1 cellular context compared by ENCODE assay signal in the genomic region with DNA sequence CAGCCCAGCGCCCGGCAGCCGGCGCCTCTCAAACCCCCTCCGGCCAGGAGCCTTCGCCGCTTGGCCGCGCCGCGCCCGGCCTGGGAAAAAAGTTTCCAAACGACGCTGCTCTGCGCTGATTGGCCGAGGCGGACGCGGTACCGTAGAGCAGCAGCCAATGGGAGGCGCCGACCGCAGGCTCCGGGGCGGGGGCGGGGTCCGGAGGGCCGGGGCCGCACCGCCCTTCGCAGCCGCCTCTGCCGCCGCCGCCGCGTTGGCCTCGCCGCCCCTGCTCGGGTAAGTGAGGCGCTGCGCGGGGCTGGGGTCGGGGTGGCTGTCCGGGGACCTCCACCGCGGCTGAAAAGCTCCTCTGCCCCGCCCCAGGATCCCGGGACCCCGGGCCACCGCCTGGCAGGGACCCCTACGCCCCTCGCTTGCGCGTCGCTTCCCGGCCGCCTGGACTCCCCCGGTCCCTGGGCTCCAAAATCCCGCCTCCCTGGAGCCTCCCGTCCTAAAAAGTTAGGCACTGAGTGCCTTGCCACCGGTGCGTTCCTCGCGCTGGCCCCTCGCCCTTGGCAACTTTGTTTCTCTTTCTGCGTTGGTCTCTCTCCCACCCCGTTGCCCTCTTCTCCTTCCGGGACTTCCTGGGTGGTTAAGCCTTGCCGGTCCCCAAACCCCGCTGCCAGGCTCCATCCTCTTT.
TF ChIP-seq lines count a peak whose summit lies in the region.

A gene with protein sequence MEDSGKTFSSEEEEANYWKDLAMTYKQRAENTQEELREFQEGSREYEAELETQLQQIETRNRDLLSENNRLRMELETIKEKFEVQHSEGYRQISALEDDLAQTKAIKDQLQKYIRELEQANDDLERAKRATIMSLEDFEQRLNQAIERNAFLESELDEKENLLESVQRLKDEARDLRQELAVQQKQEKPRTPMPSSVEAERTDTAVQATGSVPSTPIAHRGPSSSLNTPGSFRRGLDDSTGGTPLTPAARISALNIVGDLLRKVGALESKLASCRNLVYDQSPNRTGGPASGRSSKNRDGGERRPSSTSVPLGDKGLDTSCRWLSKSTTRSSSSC (plus strand): TSS at position 227 of the 679 bp plus-strand sequence. CDS start 14,534 bp downstream, outside the sequence.

TF ChIP-seq in K562, 482 proteins besides CTCF, POLR2A, EP300 and RAD21 (continued from another document and continues in another):
- peak; percentile 37; the same call in 1 of the 2 replicates for TF ChIP-seq CGGBP1 (CRISPR knock-in tag; IDR thresholded peaks at IDR 0.05)
- peak; percentile 85 for TF ChIP-seq ZBTB7A (IDR thresholded peaks at IDR 0.05; ENCODE audit: borderline replicate concordance, control insufficient read depth, low read depth, low read length)
- TF ChIP-seq KAT7 (CRISPR knock-in tag; IDR thresholded peaks at IDR 0.05; ENCODE audit: borderline replicate concordance) = peak; percentile 53; the same call in 1 of the 2 replicates
- TF ChIP-seq CREB1 (IDR thresholded peaks at IDR 0.05) = no peak
- TF ChIP-seq CREB1 (CRISPR knock-in tag; IDR thresholded peaks at IDR 0.05) = peak; percentile 32; the same call in 1 of the 2 replicates
- no peak for TF ChIP-seq MAFK (IDR thresholded peaks at IDR 0.05; ENCODE audit: low read length)
- 0 out of 4 replicates have a peak, but pooled peaks have one; percentile 37 to 54 for TF ChIP-seq NONO (IDR thresholded peaks at IDR 0.05; ENCODE audit: low read depth in 2 of 2, low read length in 1 of 2)
- peak; percentile 80 for TF ChIP-seq CTBP1 (IDR thresholded peaks at IDR 0.05; ENCODE audit: borderline replicate concordance)
- peak; percentile 40; the same call in 1 of the 2 replicates for TF ChIP-seq EP400 (IDR thresholded peaks at IDR 0.05)
- TF ChIP-seq, protein P1, sequence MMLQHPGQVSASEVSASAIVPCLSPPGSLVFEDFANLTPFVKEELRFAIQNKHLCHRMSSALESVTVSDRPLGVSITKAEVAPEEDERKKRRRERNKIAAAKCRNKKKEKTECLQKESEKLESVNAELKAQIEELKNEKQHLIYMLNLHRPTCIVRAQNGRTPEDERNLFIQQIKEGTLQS (IDR thresholded peaks at IDR 0.05) = no peak
- TF ChIP-seq, protein P1 (CRISPR knock-in tag; conservative IDR thresholded peaks at IDR 0.05) = no peak
- no peak for TF ChIP-seq ILK (tag; IDR thresholded peaks at IDR 0.05; ENCODE audit: borderline replicate concordance, low read depth)
- TF ChIP-seq HNRNPUL1 (IDR thresholded peaks at IDR 0.05; ENCODE audit: low read length) = no peak
- TF ChIP-seq ZNF395 (CRISPR knock-in tag; IDR thresholded peaks at IDR 0.05) = 0 out of 2 replicates have a peak, but pooled peaks have one; percentile 35
- peak in 1 of 3 experiments; percentile 76; a peak in 2 of 6 replicates for TF ChIP-seq ZBTB11 (CRISPR knock-in tag; IDR thresholded peaks at IDR 0.05)
- TF ChIP-seq ZNF561 (CRISPR knock-in tag; conservative IDR thresholded peaks at IDR 0.05) = no peak
- TF ChIP-seq SIRT6 (IDR thresholded peaks at IDR 0.05; ENCODE audit: low read depth, low read length) = no peak
- TF ChIP-seq RBBP5 (IDR thresholded peaks at IDR 0.05; ENCODE audit: borderline replicate concordance, insufficient read depth, low read length, poor library complexity, severe bottlenecking) = peak; percentile 56
- TF ChIP-seq HDAC8 (tag; IDR thresholded peaks at IDR 0.05) = no peak
- no peak for TF ChIP-seq THRB (CRISPR knock-in tag; conservative IDR thresholded peaks at IDR 0.05)
- TF ChIP-seq, protein P2, sequence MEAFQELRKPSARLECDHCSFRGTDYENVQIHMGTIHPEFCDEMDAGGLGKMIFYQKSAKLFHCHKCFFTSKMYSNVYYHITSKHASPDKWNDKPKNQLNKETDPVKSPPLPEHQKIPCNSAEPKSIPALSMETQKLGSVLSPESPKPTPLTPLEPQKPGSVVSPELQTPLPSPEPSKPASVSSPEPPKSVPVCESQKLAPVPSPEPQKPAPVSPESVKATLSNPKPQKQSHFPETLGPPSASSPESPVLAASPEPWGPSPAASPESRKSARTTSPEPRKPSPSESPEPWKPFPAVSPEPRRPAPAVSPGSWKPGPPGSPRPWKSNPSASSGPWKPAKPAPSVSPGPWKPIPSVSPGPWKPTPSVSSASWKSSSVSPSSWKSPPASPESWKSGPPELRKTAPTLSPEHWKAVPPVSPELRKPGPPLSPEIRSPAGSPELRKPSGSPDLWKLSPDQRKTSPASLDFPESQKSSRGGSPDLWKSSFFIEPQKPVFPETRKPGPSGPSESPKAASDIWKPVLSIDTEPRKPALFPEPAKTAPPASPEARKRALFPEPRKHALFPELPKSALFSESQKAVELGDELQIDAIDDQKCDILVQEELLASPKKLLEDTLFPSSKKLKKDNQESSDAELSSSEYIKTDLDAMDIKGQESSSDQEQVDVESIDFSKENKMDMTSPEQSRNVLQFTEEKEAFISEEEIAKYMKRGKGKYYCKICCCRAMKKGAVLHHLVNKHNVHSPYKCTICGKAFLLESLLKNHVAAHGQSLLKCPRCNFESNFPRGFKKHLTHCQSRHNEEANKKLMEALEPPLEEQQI (IDR thresholded peaks at IDR 0.05) = no peak
- TF ChIP-seq, protein P3, sequence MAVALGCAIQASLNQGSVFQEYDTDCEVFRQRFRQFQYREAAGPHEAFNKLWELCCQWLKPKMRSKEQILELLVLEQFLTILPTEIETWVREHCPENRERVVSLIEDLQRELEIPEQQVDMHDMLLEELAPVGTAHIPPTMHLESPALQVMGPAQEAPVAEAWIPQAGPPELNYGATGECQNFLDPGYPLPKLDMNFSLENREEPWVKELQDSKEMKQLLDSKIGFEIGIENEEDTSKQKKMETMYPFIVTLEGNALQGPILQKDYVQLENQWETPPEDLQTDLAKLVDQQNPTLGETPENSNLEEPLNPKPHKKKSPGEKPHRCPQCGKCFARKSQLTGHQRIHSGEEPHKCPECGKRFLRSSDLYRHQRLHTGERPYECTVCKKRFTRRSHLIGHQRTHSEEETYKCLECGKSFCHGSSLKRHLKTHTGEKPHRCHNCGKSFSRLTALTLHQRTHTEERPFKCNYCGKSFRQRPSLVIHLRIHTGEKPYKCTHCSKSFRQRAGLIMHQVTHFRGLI (CRISPR knock-in tag; IDR thresholded peaks at IDR 0.05) = no peak
- no peak for TF ChIP-seq GABPA (tag; conservative IDR thresholded peaks at IDR 0.05; ENCODE audit: low read depth)
- TF ChIP-seq NBN (IDR thresholded peaks at IDR 0.05; ENCODE audit: low read depth) = no peak
- TF ChIP-seq LCOR (CRISPR knock-in tag; IDR thresholded peaks at IDR 0.05) = peak; percentile 44; the same call in 1 of the 2 replicates
- TF ChIP-seq ZFP1 (CRISPR knock-in tag; IDR thresholded peaks at IDR 0.05) = no peak
- peak; percentile 80 for TF ChIP-seq ZFX (CRISPR knock-in tag; IDR thresholded peaks at IDR 0.05)
- peak; percentile 91 for TF ChIP-seq CXXC5 (CRISPR knock-in tag; IDR thresholded peaks at IDR 0.05)
- TF ChIP-seq ZBTB17 (CRISPR knock-in tag; IDR thresholded peaks at IDR 0.05) = no peak
- no peak for TF ChIP-seq FOXP1 (CRISPR knock-in tag; IDR thresholded peaks at IDR 0.05)
- TF ChIP-seq ZNF324 (CRISPR knock-in tag; IDR thresholded peaks at IDR 0.05) = no peak
- no peak for TF ChIP-seq FIP1L1 (IDR thresholded peaks at IDR 0.05; ENCODE audit: low read depth, low read length, poor library complexity, severe bottlenecking)
- peak; percentile 24 for TF ChIP-seq SP2 (IDR thresholded peaks at IDR 0.05; ENCODE audit: extremely low read depth, low read depth, low read length, poor library complexity, severe bottlenecking)
- 0 out of 2 replicates have a peak, but pooled peaks have one; percentile 41 for TF ChIP-seq MTA3 (IDR thresholded peaks at IDR 0.05; ENCODE audit: borderline replicate concordance)
- no peak for TF ChIP-seq BRD9 (IDR thresholded peaks at IDR 0.05; ENCODE audit: low read depth, partially characterized antibody)
- no peak for TF ChIP-seq MCM7 (IDR thresholded peaks at IDR 0.05)
